In the genomic region with DNA sequence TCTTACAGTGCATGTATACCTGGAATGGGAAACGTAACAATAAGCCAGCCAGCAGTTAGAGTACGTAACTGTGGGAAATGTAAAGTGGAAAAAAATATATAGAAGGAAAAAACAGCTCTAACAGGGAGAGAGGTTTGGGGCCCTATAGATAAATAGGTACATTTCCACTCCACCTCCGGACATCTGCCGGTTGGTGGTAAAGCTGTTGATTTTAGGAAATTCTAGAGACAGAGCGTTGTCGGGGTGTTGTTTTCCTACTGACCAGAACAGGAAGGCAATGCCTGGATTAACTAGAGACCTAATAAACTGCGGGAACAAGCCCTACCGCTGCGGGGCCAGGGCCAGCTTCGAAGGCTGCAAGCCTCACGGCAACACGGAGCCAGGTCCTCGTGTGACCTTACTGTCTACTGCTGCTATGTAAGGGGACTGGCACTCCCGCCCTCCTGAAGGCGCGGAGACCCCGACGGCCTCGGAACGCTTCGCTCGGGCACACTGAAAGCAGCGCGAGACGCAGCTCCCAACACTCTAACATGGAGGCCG, we compare ENCODE assay signal across 8 cellular contexts. TPM values are rescaled to one million over a fixed set of nuclear protein-coding genes. Genes with fewer than 3 reads are reported as not detected.
DNase-seq lines count a peak whose midpoint lies in the region; ATAC-seq and TF ChIP-seq lines count a peak whose summit lies in the region.

No MANE protein-coding gene starts in this region.

- peak overlapping the region; percentile 70 to 98 (median 90) for H3K4me3 ChIP-seq in heart left ventricle
- peak overlapping the region; percentile 87 for H3K4me3 ChIP-seq in retinal pigment epithelial cell (ENCODE audit: low read length)

- H3K9me3 Mint-ChIP-seq in activated T-helper 2 cell treated with anti-CD3 and anti-CD28 coated beads, Interferon-gamma antibody, Interleukin-2, Interleukin-4, amounts not matched to agents 10 μg/mL and 5 μg/mL and 100 μg/mL, durations not matched to agents 14 hours and 24 hours and 36 hours = no peaks in the 10 kb centered on the region

- ATAC-seq in heart left ventricle = peak; percentile 38 to 56 (median 46)
- ATAC-seq in GM21367 (IDR thresholded peaks at IDR 0.05; ENCODE audit: unreplicated experiment) = no peak

- H3K36me3 Mint-ChIP-seq in activated T-helper 2 cell treated with anti-CD3 and anti-CD28 coated beads, Interferon-gamma antibody, Interleukin-2, Interleukin-4, amounts not matched to agents 10 μg/mL and 5 μg/mL and 100 μg/mL, durations not matched to agents 14 hours and 24 hours and 36 hours (ENCODE audit: low read depth) = peaks cover 39% of the 10 kb centered on the region

- peaks cover 0 to 30% (median 29%) of the 10 kb centered on the region in 9 donors for H3K36me3 ChIP-seq in heart left ventricle

- H3K27me3 Mint-ChIP-seq in activated T-helper 2 cell treated with anti-CD3 and anti-CD28 coated beads, Interferon-gamma antibody, Interleukin-2, Interleukin-4, amounts not matched to agents 10 μg/mL and 5 μg/mL and 100 μg/mL, durations not matched to agents 14 hours and 24 hours and 36 hours (ENCODE audit: low read depth) = peaks cover 3% of the 10 kb centered on the region

- WGBS in heart left ventricle, 4 donors = 2 to 3% (median 2%) methylated on average over 14 to 26 of the region's 26 CpGs

- H3K4me1 ChIP-seq in heart left ventricle = peaks cover 4 to 47% (median 37%) of the 10 kb centered on the region in 12 donors

- no peaks in the 10 kb centered on the region for H3K27me3 ChIP-seq in heart left ventricle

- no peaks in the 10 kb centered on the region for H3K9me3 ChIP-seq in heart left ventricle

- peak overlapping the region; percentile 99 for H3K4me3 Mint-ChIP-seq in activated T-helper 2 cell treated with anti-CD3 and anti-CD28 coated beads, Interferon-gamma antibody, Interleukin-2, Interleukin-4, amounts not matched to agents 10 μg/mL and 5 μg/mL and 100 μg/mL, durations not matched to agents 14 hours and 24 hours and 36 hours (ENCODE audit: low read depth)

- DNase-seq in SIG-M5 treated with dmso at 0.1 percent for 504 hours (lab: John Stamatoyannopoulos, UW; ENCODE audit: unreplicated experiment) (peak; percentile 42), SIG-M5 (lab: John Stamatoyannopoulos, UW) (no peak), NCI-H1694 treated with DMSO at 0.1 percent for 48 hours (lab: John Stamatoyannopoulos, UW) (peak; percentile 22), heart left ventricle (no peak), retinal pigment epithelial cell (ENCODE audit: low read depth) (no peak), NCI-H2107 (lab: John Stamatoyannopoulos, UW) (no peak)
- DNase-seq in activated T-helper 2 cell treated with anti-CD3 and anti-CD28 coated beads, Interferon-gamma antibody, Interleukin-2, Interleukin-4, amounts not matched to agents 10 μg/mL and 5 μg/mL and 100 μg/mL, durations not matched to agents 14 hours and 24 hours and 36 hours (ENCODE audit: low spot score) = no peak

- peaks cover 38% of the 10 kb centered on the region for H3K4me1 Mint-ChIP-seq in activated T-helper 2 cell treated with anti-CD3 and anti-CD28 coated beads, Interferon-gamma antibody, Interleukin-2, Interleukin-4, amounts not matched to agents 10 μg/mL and 5 μg/mL and 100 μg/mL, durations not matched to agents 14 hours and 24 hours and 36 hours (ENCODE audit: low read depth)

- H3K27ac Mint-ChIP-seq in activated T-helper 2 cell treated with anti-CD3 and anti-CD28 coated beads, Interferon-gamma antibody, Interleukin-2, Interleukin-4, amounts not matched to agents 10 μg/mL and 5 μg/mL and 100 μg/mL, durations not matched to agents 14 hours and 24 hours and 36 hours = peak overlapping the region; percentile 98

- peak overlapping the region; percentile 97 to 99 (median 99) for H3K27ac ChIP-seq in heart left ventricle

- TF ChIP-seq CTCF in heart left ventricle (IDR thresholded peaks at IDR 0.05) = no peak
- no peak for TF ChIP-seq CTCF in retinal pigment epithelial cell (conservative IDR thresholded peaks at IDR 0.05; ENCODE audit: low read depth, low read length)

- intact Hi-C loops in activated T-helper 2 cell treated with anti-CD3 and anti-CD28 coated beads, Interferon-gamma antibody, Interleukin-2, Interleukin-4, amounts not matched to agents 10 μg/mL and 5 μg/mL and 100 μg/mL, durations not matched to agents 14 hours and 24 hours and 36 hours (cut with micrococcal nuclease) = loop anchor here (1.0 to 10.0 kb wide), 6 partner anchors 37 to 1031 kb away; a partner anchor contains a TSS
- intact Hi-C loops in heart left ventricle (cut with DNase I) = loop anchor here in 3 of 10 donors (1.0 to 10.0 kb wide), 4 partner anchors 61 to 1291 kb away; a partner anchor contains a TSS

- TF ChIP-seq POLR2A in heart left ventricle (IDR thresholded peaks at IDR 0.05) = no peak

RNA-seq across cellular contexts. Expression of a gene that starts 0.8 kb away (rescaled TPM):
- total RNA-seq in activated T-helper 2 cell treated with anti-CD3 and anti-CD28 coated beads, Interferon-gamma antibody, Interleukin-2, Interleukin-4, amounts not matched to agents 10 μg/mL and 5 μg/mL and 100 μg/mL, durations not matched to agents 14 hours and 24 hours and 36 hours = 23.3 and 25.3 TPM in 2 replicates
- total RNA-seq in heart left ventricle = 10 to 100 TPM in 4 of 9 donors, 1 to 10 TPM in 5; 8.0 to 12.5 (median 9.7) TPM
- polyA plus RNA-seq in heart left ventricle = 1 to 10 TPM; 5.3 to 6.9 TPM

Comparison
In these comparisons a context has a peak if more than half of its experiments do, and no peak if none do; other contexts are left out.
1. DNase-seq: peak in SIG-M5 treated with dmso at 0.1 percent for 504 hours (single experiment) and NCI-H1694 treated with DMSO at 0.1 percent for 48 hours (single experiment); none in SIG-M5 (single experiment), activated T-helper 2 cell treated with anti-CD3 and anti-CD28 coated beads, Interferon-gamma antibody, Interleukin-2, Interleukin-4, amounts not matched to agents 10 μg/mL and 5 μg/mL and 100 μg/mL, durations not matched to agents 14 hours and 24 hours and 36 hours (single experiment), heart left ventricle (0 of 5), retinal pigment epithelial cell (single experiment) and NCI-H2107 (single experiment).